Comparison of ENCODE assay signal across 9 cellular contexts in the genomic region with DNA sequence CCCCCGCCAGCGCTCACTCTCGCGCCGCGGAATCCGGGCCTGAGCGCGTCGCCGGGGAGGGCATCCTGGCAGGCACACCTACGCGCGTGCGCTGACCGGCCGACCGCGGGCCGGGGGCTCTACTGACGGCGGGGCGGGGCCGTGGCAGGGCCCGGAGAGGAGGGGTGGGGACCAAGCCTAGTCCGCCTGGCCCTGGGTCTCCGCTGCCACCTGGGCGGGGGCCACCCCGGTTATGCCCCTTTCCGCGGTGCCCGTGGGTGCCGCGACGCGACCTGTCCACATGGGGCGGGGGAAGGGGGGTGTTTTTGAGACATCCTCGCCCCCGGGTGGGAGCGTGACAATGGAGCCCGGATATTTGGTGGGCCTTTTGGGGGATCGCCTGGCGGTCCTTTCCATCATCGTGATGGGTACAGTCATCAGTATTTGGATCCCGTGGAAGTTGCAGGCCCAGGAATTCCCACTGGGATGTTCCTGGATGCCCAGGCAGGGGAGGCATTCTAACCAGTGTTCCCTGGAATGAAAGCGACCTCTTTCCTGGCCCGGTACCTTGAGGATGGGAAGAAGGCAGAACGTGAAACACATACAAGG. TPM values are rescaled to one million over a fixed set of nuclear protein-coding genes. Genes with fewer than 3 reads are reported as not detected.
DNase-seq lines count a peak whose midpoint lies in the region; ATAC-seq and TF ChIP-seq lines count a peak whose summit lies in the region.
"Had no signal": no experiment of that assay in that cellular context is flagged by ENCODE, and none has a peak within 500 bp of the region (broad histone marks: within the 10 kb centered on the region; RNA-seq: fewer than 3 reads in every experiment).

No MANE protein-coding gene starts in this region.

- H3K36me3 Mint-ChIP-seq in nephron progenitor cell (ENCODE audit: low read depth), result no peaks in the 10 kb centered on the region

- ATAC-seq in HG03135 (IDR thresholded peaks at IDR 0.05; ENCODE audit: unreplicated experiment), result no peak
- ATAC-seq in HG02852 (IDR thresholded peaks at IDR 0.05; ENCODE audit: unreplicated experiment), result no peak

- H3K27ac ChIP-seq in esophagus (ENCODE audit: low read depth in 2 of 2, low read length in 1 of 2), result peak overlapping the region in 1 of 2 donors; percentile 18

- H3K4me3 ChIP-seq in BE2C (ENCODE audit: low read depth, low read length), result peak overlapping the region; percentile 87
- H3K4me3 ChIP-seq in esophagus (ENCODE audit: low read depth in 1 of 2, low read length in 2 of 2), result peak overlapping the region; percentile 38 to 40

- H3K36me3 ChIP-seq in BE2C (no peaks in the 10 kb centered on the region), esophagus (ENCODE audit: control insufficient read depth in 2 of 2, insufficient read depth in 2 of 2, low read length in 1 of 2) (no peaks in the 10 kb centered on the region)

- peaks cover 56% of the 10 kb centered on the region for H3K4me1 Mint-ChIP-seq in nephron progenitor cell

- POLR2A ChIA-PET in HEK293T (lab: Yijun Ruan, JAX), result interaction anchor here (0.9 to 1.1 kb wide), 2 partner anchors 23 to 51 kb away, joined by 4 read pairs; no protein-coding TSS in a partner anchor

- H3K27me3 Mint-ChIP-seq in nephron progenitor cell (ENCODE audit: low read depth, poor library complexity), result peaks cover 15% of the 10 kb centered on the region

- H3K9me3 ChIP-seq in BE2C (no peaks in the 10 kb centered on the region), esophagus (ENCODE audit: control insufficient read depth in 2 of 2, insufficient read depth in 1 of 2, low read depth in 1 of 2, low read length in 1 of 2) (peaks cover 0 to 2% of the 10 kb centered on the region in 2 donors)

- DNase-seq in BE2C (peak; percentile 72), NCI-H2196 treated with DMSO at 0.1 percent for 48 hours (lab: John Stamatoyannopoulos, UW; ENCODE audit: unreplicated experiment) (peak; percentile 13), nephron progenitor cell (peak; percentile 66), OCI-M2 (lab: John Stamatoyannopoulos, UW; ENCODE audit: unreplicated experiment) (no peak), HEK293T (ENCODE audit: extremely low spot score) (no peak)
- DNase-seq: GDM1 had no signal

- 9 to 10% methylated on average over 41 to 48 of the region's 48 CpGs for WGBS in esophagus, 2 donors

- H3K27ac Mint-ChIP-seq in nephron progenitor cell, result no peak overlapping the region

- CTCF ChIA-PET in HEK293T (lab: Yijun Ruan, JAX), result no interaction called here

- H3K27me3 ChIP-seq in BE2C (no peaks in the 10 kb centered on the region), esophagus (ENCODE audit: control insufficient read depth in 1 of 2, insufficient read depth in 2 of 2, low read length in 2 of 2) (peaks cover 0 to 21% of the 10 kb centered on the region in 2 donors)

- TF ChIP-seq CTCF in BE2C (IDR thresholded peaks at IDR 0.05; ENCODE audit: low read depth, low read length) (peak; percentile 7; the same call in 1 of the 2 replicates), nephron progenitor cell (IDR thresholded peaks at IDR 0.05) (no peak)

- H3K4me1 ChIP-seq in BE2C (peaks cover 34% of the 10 kb centered on the region), esophagus (ENCODE audit: control insufficient read depth in 2 of 2, insufficient read depth in 2 of 2, low read length in 1 of 2) (peaks cover 0 to 4% of the 10 kb centered on the region in 2 donors)

- peak overlapping the region; percentile 99 for H3K4me3 Mint-ChIP-seq in nephron progenitor cell

- no peaks in the 10 kb centered on the region for H3K9me3 Mint-ChIP-seq in nephron progenitor cell

TF ChIP-seq in HEK293T, 16 proteins besides CTCF, POLR2A, EP300 and RAD21:
- TF ChIP-seq L3MBTL2 (conservative IDR thresholded peaks at IDR 0.05) (no peak), FOXM1 (IDR thresholded peaks at IDR 0.05; ENCODE audit: borderline replicate concordance) (no peak), ARNT (IDR thresholded peaks at IDR 0.05) (no peak), HDGF (IDR thresholded peaks at IDR 0.05; ENCODE audit: borderline replicate concordance) (no peak), BHLHE40 (IDR thresholded peaks at IDR 0.05; ENCODE audit: borderline replicate concordance) (no peak), CTBP1 (IDR thresholded peaks at IDR 0.05; ENCODE audit: borderline replicate concordance) (no peak), SUZ12 (IDR thresholded peaks at IDR 0.05) (no peak), TARDBP (IDR thresholded peaks at IDR 0.05) (no peak), ZNF384 (IDR thresholded peaks at IDR 0.05) (no peak), FOXA1 (IDR thresholded peaks at IDR 0.05) (no peak), LEF1 (IDR thresholded peaks at IDR 0.05; ENCODE audit: borderline replicate concordance) (no peak), NFRKB (IDR thresholded peaks at IDR 0.05) (no peak), ELF4 (IDR thresholded peaks at IDR 0.05) (no peak), FOXK2 (IDR thresholded peaks at IDR 0.05) (no peak), SP1 (IDR thresholded peaks at IDR 0.05) (no peak)
- TF ChIP-seq, protein P1, sequence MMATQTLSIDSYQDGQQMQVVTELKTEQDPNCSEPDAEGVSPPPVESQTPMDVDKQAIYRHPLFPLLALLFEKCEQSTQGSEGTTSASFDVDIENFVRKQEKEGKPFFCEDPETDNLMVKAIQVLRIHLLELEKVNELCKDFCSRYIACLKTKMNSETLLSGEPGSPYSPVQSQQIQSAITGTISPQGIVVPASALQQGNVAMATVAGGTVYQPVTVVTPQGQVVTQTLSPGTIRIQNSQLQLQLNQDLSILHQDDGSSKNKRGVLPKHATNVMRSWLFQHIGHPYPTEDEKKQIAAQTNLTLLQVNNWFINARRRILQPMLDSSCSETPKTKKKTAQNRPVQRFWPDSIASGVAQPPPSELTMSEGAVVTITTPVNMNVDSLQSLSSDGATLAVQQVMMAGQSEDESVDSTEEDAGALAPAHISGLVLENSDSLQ (IDR thresholded peaks at IDR 0.05), result no peak

RNA-seq across cellular contexts. Expression of a gene that starts 2.2 kb away (rescaled TPM):
- 144 TPM for polyA plus RNA-seq in BE2C (2012; ENCODE audit: insufficient read depth, insufficient read length, low read depth)
- 1 to 10 TPM; 1.7 to 2.2 TPM for polyA plus RNA-seq in esophagus

Comparison
In these comparisons a context has a peak if more than half of its experiments do, and no peak if none do; other contexts are left out.
1. DNase-seq: peak in BE2C (single experiment), NCI-H2196 treated with DMSO at 0.1 percent for 48 hours (single experiment) and nephron progenitor cell (single experiment); none in OCI-M2 (single experiment) and HEK293T (single experiment).